22 cellular contexts compared by ENCODE assay signal in the genomic region with DNA sequence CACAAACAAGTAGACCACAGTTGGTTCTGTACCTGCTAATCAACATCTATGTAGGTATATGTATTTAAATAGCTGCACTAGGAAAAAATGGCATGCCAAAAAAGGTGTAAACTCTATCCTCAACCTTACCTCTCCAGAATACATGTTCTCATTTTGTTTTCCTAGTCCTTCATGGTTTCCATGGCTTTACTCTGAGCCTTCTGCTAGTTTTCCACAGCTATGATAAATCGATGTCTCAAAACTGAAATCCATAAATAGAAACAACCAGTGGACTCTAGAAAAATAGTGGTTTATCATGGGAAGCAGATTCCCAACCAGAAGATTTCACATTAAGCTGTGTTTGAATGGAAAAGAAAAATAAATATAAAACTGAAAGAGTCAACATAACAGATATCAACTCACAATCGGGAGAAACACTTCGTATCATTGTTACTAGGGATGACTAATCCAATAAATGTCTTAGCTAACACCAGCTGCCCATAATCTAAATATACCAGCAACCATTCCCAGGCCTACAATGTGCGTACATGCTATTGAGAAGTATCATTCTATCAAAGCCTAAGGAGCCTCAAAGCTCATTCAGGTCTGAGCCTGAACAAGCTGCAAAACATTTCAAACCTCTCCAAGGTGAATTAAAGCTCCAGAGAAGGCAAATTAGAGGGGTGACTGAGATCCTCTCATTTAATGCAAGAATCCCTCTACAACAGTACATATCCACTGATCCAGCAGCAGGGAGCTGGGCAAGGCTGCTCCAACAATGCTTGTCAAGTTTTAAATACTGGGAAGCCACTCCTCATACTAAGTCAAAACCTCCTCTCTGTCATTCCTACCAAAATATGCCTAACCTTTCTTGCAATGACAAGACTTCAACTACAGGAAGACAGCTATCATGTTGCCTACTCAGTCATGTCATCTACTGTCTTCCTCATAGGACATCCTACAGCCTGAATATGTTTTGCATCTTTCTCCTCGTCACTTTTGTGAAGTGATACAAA.
DNase-seq lines count a peak whose midpoint lies in the region; ATAC-seq and TF ChIP-seq lines count a peak whose summit lies in the region.
"Had no signal": no experiment of that assay in that cellular context is flagged by ENCODE, and none has a peak within 500 bp of the region (broad histone marks: within the 10 kb centered on the region; RNA-seq: fewer than 3 reads in every experiment).

No MANE protein-coding gene starts in this region.

- H2AFZ ChIP-seq in osteoblast (ENCODE audit: low read length) = no peak overlapping the region

- H3K27me3 ChIP-seq in osteoblast (ENCODE audit: insufficient read depth, low read length) (no peaks in the 10 kb centered on the region), psoas muscle (ENCODE audit: insufficient read depth in 3 of 3, low read length in 2 of 3) (no peaks in the 10 kb centered on the region)

- POLR2A ChIA-PET in activated CD8-positive, alpha-beta T cell treated with anti-CD3 and anti-CD28 coated beads, Interleukin-2, amount 10 ng/mL, durations not matched to agents 7 days and 5 days (lab: Charles Lee) = no interaction called here

- H3K27ac ChIP-seq in osteoblast (ENCODE audit: low read depth, low read length) (no peak overlapping the region), psoas muscle (no peak overlapping the region)

- WGBS in psoas muscle, 3 donors = 60 to 73% (median 65%) methylated on average over 5 of the region's 5 CpGs

- H3K27ac Mint-ChIP-seq in activated CD8-positive, alpha-beta T cell treated with anti-CD3 and anti-CD28 coated beads, Interleukin-2, amount 10 ng/mL, durations not matched to agents 7 days and 5 days = no peak overlapping the region
- H3K27ac Mint-ChIP-seq: activated CD4-positive, alpha-beta memory T cell treated with anti-CD3 and anti-CD28 coated beads for 36 hours; HFFc6; immature natural killer cell; nephron progenitor cell; type B pancreatic cell had no signal

- H3K4me1 Mint-ChIP-seq in activated CD8-positive, alpha-beta T cell treated with anti-CD3 and anti-CD28 coated beads, Interleukin-2, amount 10 ng/mL, durations not matched to agents 7 days and 5 days (ENCODE audit: low read depth) = no peaks in the 10 kb centered on the region
- H3K4me1 Mint-ChIP-seq: immature natural killer cell, nephron progenitor cell had no signal

- H3K27me3 Mint-ChIP-seq in activated CD8-positive, alpha-beta T cell treated with anti-CD3 and anti-CD28 coated beads, Interleukin-2, amount 10 ng/mL, durations not matched to agents 7 days and 5 days (ENCODE audit: low read depth) = no peaks in the 10 kb centered on the region
- H3K27me3 Mint-ChIP-seq: type B pancreatic cell had no signal

- no peaks in the 10 kb centered on the region for H3K36me3 ChIP-seq in osteoblast (ENCODE audit: insufficient read depth, low read length)
- H3K36me3 ChIP-seq in psoas muscle (ENCODE audit: insufficient read depth in 1 of 2, low read depth in 1 of 2) = no peaks in the 10 kb centered on the region

- H3K4me2 ChIP-seq in osteoblast (ENCODE audit: insufficient read depth, low read length) = no peak overlapping the region

- no peaks in the 10 kb centered on the region for H3K36me3 Mint-ChIP-seq in activated CD8-positive, alpha-beta T cell treated with anti-CD3 and anti-CD28 coated beads, Interleukin-2, amount 10 ng/mL, durations not matched to agents 7 days and 5 days (ENCODE audit: low read depth)
- H3K36me3 Mint-ChIP-seq: activated CD4-positive, alpha-beta memory T cell treated with anti-CD3 and anti-CD28 coated beads for 36 hours; immature natural killer cell; type B pancreatic cell had no signal

- no peak for ATAC-seq in activated CD8-positive, alpha-beta T cell treated with anti-CD3 and anti-CD28 coated beads, Interleukin-2, amount 10 ng/mL, durations not matched to agents 7 days and 5 days
- no peak for ATAC-seq in psoas muscle
- ATAC-seq: activated CD4-positive, CD25-positive, alpha-beta regulatory T cell treated with anti-CD3 and anti-CD28 coated beads, Interleukin-2, amount 50 U/mL, for 24 hours; K562; left ventricle myocardium superior; Panc1 had no signal

- H3K79me2 ChIP-seq in osteoblast (ENCODE audit: insufficient read depth, low read length) = no peaks in the 10 kb centered on the region

- intact Hi-C loops in psoas muscle (cut with DNase I) = no loop called here

- no peaks in the 10 kb centered on the region for H4K20me1 ChIP-seq in osteoblast (ENCODE audit: insufficient read depth, low read length)

- peak; percentile 68 for DNase-seq in HT-29 (ENCODE audit: low spot score)
- peak; percentile 16 for DNase-seq in NCI-H748 treated with DMSO at 0.1 percent for 48 hours (lab: John Stamatoyannopoulos, UW)
- peak; percentile 29 for DNase-seq in fibroblast of pulmonary artery (ENCODE audit: low read depth)
- peak; percentile 27 for DNase-seq in osteoblast (ENCODE audit: insufficient read length, low spot score, missing footprints)
- DNase-seq in stimulated activated CD8-positive, alpha-beta memory T cell treated with anti-CD3 and anti-CD28 coated beads, Interleukin-4, amount 100 ng/mL, for 48 hours = no peak
- no peak for DNase-seq in activated naive CD4-positive, alpha-beta T cell treated with Interleukin-2 at 50 U/mL for 16 hours
- no peak for DNase-seq in activated CD8-positive, alpha-beta T cell treated with anti-CD3 and anti-CD28 coated beads, Interleukin-2, amount 10 ng/mL, durations not matched to agents 7 days and 5 days
- no peak for DNase-seq in psoas muscle
- DNase-seq: activated CD4-positive, alpha-beta memory T cell treated with anti-CD3 and anti-CD28 coated beads for 36 hours; GF-D8; HFFc6; hippocampal formation; immature natural killer cell; left ventricle myocardium superior; NCI-H1694; NCI-H226; nephron progenitor cell; posterior cingulate gyrus had no signal

- H3K4me1 ChIP-seq in osteoblast (ENCODE audit: insufficient read depth, low read length) (peaks cover 17% of the 10 kb centered on the region), psoas muscle (no peaks in the 10 kb centered on the region)

- H3K4me3 ChIP-seq in fibroblast of pulmonary artery (replicated peaks; ENCODE audit: low read depth, low read length) (no peak overlapping the region), osteoblast (ENCODE audit: insufficient read depth, low read length) (no peak overlapping the region), psoas muscle (no peak overlapping the region)
- H3K4me3 ChIP-seq: K562 had no signal

- TF ChIP-seq CTCF in fibroblast of pulmonary artery (IDR thresholded peaks at IDR 0.05; ENCODE audit: low read length, missing control alignments) (no peak), osteoblast (IDR thresholded peaks at IDR 0.05; ENCODE audit: extremely low read depth, low read depth, low read length) (no peak), psoas muscle (IDR thresholded peaks at IDR 0.05) (no peak)

- H3K9me3 ChIP-seq in osteoblast (ENCODE audit: low read depth, low read length) = no peaks in the 10 kb centered on the region
- no peaks in the 10 kb centered on the region for H3K9me3 ChIP-seq in psoas muscle

- H3K9me3 Mint-ChIP-seq in activated CD8-positive, alpha-beta T cell treated with anti-CD3 and anti-CD28 coated beads, Interleukin-2, amount 10 ng/mL, durations not matched to agents 7 days and 5 days (ENCODE audit: insufficient read depth) = no peaks in the 10 kb centered on the region
- H3K9me3 Mint-ChIP-seq: activated CD4-positive, alpha-beta memory T cell treated with anti-CD3 and anti-CD28 coated beads for 36 hours; immature natural killer cell; nephron progenitor cell; type B pancreatic cell had no signal

- H3K4me3 Mint-ChIP-seq in activated CD8-positive, alpha-beta T cell treated with anti-CD3 and anti-CD28 coated beads, Interleukin-2, amount 10 ng/mL, durations not matched to agents 7 days and 5 days = no peak overlapping the region
- H3K4me3 Mint-ChIP-seq: activated CD4-positive, alpha-beta memory T cell treated with anti-CD3 and anti-CD28 coated beads for 36 hours; HFFc6; immature natural killer cell; nephron progenitor cell; type B pancreatic cell had no signal

- CTCF ChIA-PET in activated CD8-positive, alpha-beta T cell treated with anti-CD3 and anti-CD28 coated beads, Interleukin-2, amount 10 ng/mL, durations not matched to agents 7 days and 5 days (lab: Charles Lee) = no interaction called here

Comparison
In these comparisons a context has a peak if more than half of its experiments do, and no peak if none do; other contexts are left out.
1. DNase-seq: peak in HT-29 (single experiment), NCI-H748 treated with DMSO at 0.1 percent for 48 hours (single experiment), fibroblast of pulmonary artery (single experiment) and osteoblast (single experiment); none in stimulated activated CD8-positive, alpha-beta memory T cell treated with anti-CD3 and anti-CD28 coated beads, Interleukin-4, amount 100 ng/mL, for 48 hours (single experiment), activated naive CD4-positive, alpha-beta T cell treated with Interleukin-2 at 50 U/mL for 16 hours (single experiment), activated CD8-positive, alpha-beta T cell treated with anti-CD3 and anti-CD28 coated beads, Interleukin-2, amount 10 ng/mL, durations not matched to agents 7 days and 5 days (single experiment) and psoas muscle (0 of 2).